Comparison of ENCODE assay signal across 14 cellular contexts in the genomic region with DNA sequence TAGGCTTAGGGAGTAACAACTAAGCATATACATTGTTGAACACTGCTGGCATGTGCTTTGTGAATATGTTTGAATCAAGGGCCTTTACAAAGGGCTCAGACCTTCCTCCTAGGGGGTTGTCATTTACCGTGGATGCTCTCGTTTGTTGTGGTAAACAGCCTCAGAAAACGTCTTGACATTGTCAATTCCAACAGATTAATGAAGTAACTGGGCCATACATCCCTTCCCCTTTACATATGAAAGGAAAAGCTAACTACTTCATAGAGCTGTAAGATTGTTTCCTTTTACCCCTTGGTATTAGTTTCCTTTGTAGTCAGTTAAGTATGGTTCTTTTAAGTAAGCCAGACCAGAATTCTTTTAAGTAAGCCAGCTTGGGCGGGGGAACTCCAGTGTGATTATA. TPM values are rescaled to one million over a fixed set of nuclear protein-coding genes. Genes with fewer than 3 reads are reported as not detected.
DNase-seq lines count a peak whose midpoint lies in the region; TF ChIP-seq lines count a peak whose summit lies in the region.
"Had no signal": no experiment of that assay in that cellular context is flagged by ENCODE, and none has a peak within 500 bp of the region (broad histone marks: within the 10 kb centered on the region; RNA-seq: fewer than 3 reads in every experiment).

No MANE protein-coding gene starts in this region.

- no peaks in the 10 kb centered on the region for H3K36me3 Mint-ChIP-seq in H9 (ENCODE audit: insufficient read depth in 1 of 3, low read depth in 3 of 3)

- H3K9ac ChIP-seq in H9 (ENCODE audit: extremely low read depth, insufficient read length, low read length): no peak overlapping the region
- no peak overlapping the region for H3K9ac ChIP-seq in SK-N-MC (ENCODE audit: insufficient read length)
- H3K9ac ChIP-seq in neural cell (ENCODE audit: low read length): no peak overlapping the region

- H3K4me3 ChIP-seq in SK-N-MC: no peak overlapping the region
- H3K4me3 ChIP-seq in neural cell (ENCODE audit: low read length): no peak overlapping the region
- no peak overlapping the region for H3K4me3 ChIP-seq in lower leg skin (ENCODE audit: low read depth, poor library complexity, severe bottlenecking)
- H3K4me3 ChIP-seq: SJCRH30 had no signal

- TF ChIP-seq POLR2A in lower leg skin (IDR thresholded peaks at IDR 0.05): no peak

- intact Hi-C loops in lower leg skin (cut with DNase I; ENCODE audit: low total_unique reads): no loop called here

- H3K4me1 Mint-ChIP-seq in H9: peaks cover 39 to 51% of the 10 kb centered on the region in 2 experiments

- no peak overlapping the region for H2BK12ac ChIP-seq in H9 (ENCODE audit: insufficient read length, low read depth, low read length)

- H4K5ac ChIP-seq in H9 (ENCODE audit: insufficient read length, low read depth, low read length): no peak overlapping the region

- no peak overlapping the region for H2AK5ac ChIP-seq in H9 (ENCODE audit: insufficient read length, low read length)

- no peak for TF ChIP-seq EP300 in neural cell (conservative IDR thresholded peaks at IDR 0.05; ENCODE audit: poor library complexity, severe bottlenecking)

- H3K56ac ChIP-seq in H9 (ENCODE audit: insufficient read length, low read depth, low read length): no peak overlapping the region

- H2AFZ ChIP-seq in H9 (ENCODE audit: low read length) (no peak overlapping the region), neural cell (ENCODE audit: low read depth, low read length) (no peak overlapping the region)

- H2BK20ac ChIP-seq in H9 (ENCODE audit: low read depth, low read length, poor library complexity, severe bottlenecking): no peak overlapping the region

- H2BK5ac ChIP-seq in H9 (ENCODE audit: insufficient read length, low read length): no peak overlapping the region

- peaks cover 7% of the 10 kb centered on the region; the same call in 1 of the 2 replicates for H3K4me1 ChIP-seq in H9 (ENCODE audit: insufficient read depth, low read length)
- H3K4me1 ChIP-seq: SJCRH30 had no signal

- H3K4ac ChIP-seq in H9 (ENCODE audit: low read depth, low read length): no peak overlapping the region

- H3T11ph ChIP-seq in H9 (ENCODE audit: low read length): no peak overlapping the region

- DNase-seq in H9: peak; percentile 69
- DNase-seq in SK-N-MC (ENCODE audit: low read depth, low spot score): no peak
- peak; percentile 86 for DNase-seq in iPS DF 4.7 (ENCODE audit: extremely low read depth, low spot score)
- DNase-seq in pons (ENCODE audit: low spot score): no peak
- no peak for DNase-seq in SHP77 treated with DMSO at 0.1 percent for 48 hours (lab: John Stamatoyannopoulos, UW)
- no peak for DNase-seq in Kasumi-1 (lab: John Stamatoyannopoulos, UW)
- no peak for DNase-seq in lower leg skin (ENCODE audit: low spot score in 2 of 2)
- DNase-seq: NCI-H1930; NCI-H446 treated with DMSO at 0.1 percent for 48 hours; NK-92 treated with Interleukin-12 subunit alpha and Interleukin-12 subunit beta, amount 100 ng/mL, for 24 hours; OCI-M1; SJCRH30 had no signal

- no peak overlapping the region for H3K18ac ChIP-seq in H9 (ENCODE audit: insufficient read length, low read depth, low read length)

- no peaks in the 10 kb centered on the region for H3F3A ChIP-seq in neural cell (ENCODE audit: insufficient read depth, low read length, poor library complexity, severe bottlenecking)

- no peaks in the 10 kb centered on the region for H3K79me2 ChIP-seq in H9 (ENCODE audit: insufficient read depth, low read length)
- no peaks in the 10 kb centered on the region for H3K79me2 ChIP-seq in neural cell (replicated peaks; ENCODE audit: insufficient read depth, low read length)

- H2BK15ac ChIP-seq in H9 (ENCODE audit: low read depth, low read length): no peak overlapping the region

- no peaks in the 10 kb centered on the region; a peak in 1 of 5 replicates for H3K9me3 Mint-ChIP-seq in H9

- H3K23ac ChIP-seq in H9 (ENCODE audit: insufficient read length, low read depth, low read length): no peak overlapping the region

- no peaks in the 10 kb centered on the region for H3K79me1 ChIP-seq in H9 (ENCODE audit: insufficient read depth, low read depth, low read length, poor library complexity, severe bottlenecking)

- H4K91ac ChIP-seq in H9 (ENCODE audit: insufficient read length, low read depth, low read length): no peak overlapping the region

- no peaks in the 10 kb centered on the region for H3K27me3 ChIP-seq in H9 (ENCODE audit: insufficient read depth, low read length)
- H3K27me3 ChIP-seq in neural cell (ENCODE audit: insufficient read depth, low read depth, low read length): no peaks in the 10 kb centered on the region
- H3K27me3 ChIP-seq: SJCRH30 had no signal

- peak overlapping the region; percentile 31 to 42; a peak in 3 of 5 replicates for H3K4me3 Mint-ChIP-seq in H9

- H3K4me2 ChIP-seq in H9 (ENCODE audit: insufficient read depth, insufficient read length, low read length) (no peak overlapping the region), neural cell (ENCODE audit: low read length) (no peak overlapping the region)

- no CpG with 5 or more reads among the region's 4 CpGs for WGBS in H9 (ENCODE audit: extremely low coverage, insufficient read length, low lambda C conversion rate)
- WGBS in lower leg skin, 2 donors: 68 to 79% methylated on average over 4 of the region's 4 CpGs

- no peaks in the 10 kb centered on the region for H3K23me2 ChIP-seq in H9 (ENCODE audit: insufficient read length, low read depth, low read length, poor library complexity, severe bottlenecking)

- TF ChIP-seq CTCF in H9 (conservative IDR thresholded peaks at IDR 0.05) (no peak), neural cell (IDR thresholded peaks at IDR 0.05; ENCODE audit: poor library complexity, severe bottlenecking) (no peak), lower leg skin (IDR thresholded peaks at IDR 0.05) (no peak)

- no peak overlapping the region for H3K14ac ChIP-seq in H9 (ENCODE audit: insufficient read depth, low read length)

- no peaks in the 10 kb centered on the region for H4K20me1 ChIP-seq in H9 (ENCODE audit: control insufficient read depth, insufficient read depth, insufficient read length)
- no peaks in the 10 kb centered on the region for H4K20me1 ChIP-seq in neural cell (ENCODE audit: insufficient read depth)

- H3K27me3 Mint-ChIP-seq in H9 (ENCODE audit: low read depth): no peaks in the 10 kb centered on the region

- no peak for TF ChIP-seq RAD21 in neural cell (conservative IDR thresholded peaks at IDR 0.05)

- H3K27ac Mint-ChIP-seq in H9: no peak overlapping the region

- no peaks in the 10 kb centered on the region for H3K9me2 ChIP-seq in neural cell (ENCODE audit: insufficient read depth, low read length)

- H2BK120ac ChIP-seq in H9 (ENCODE audit: low read depth, low read length, poor library complexity, severe bottlenecking): no peak overlapping the region

- H4K8ac ChIP-seq in H9 (replicated peaks; ENCODE audit: insufficient read length, low read depth, low read length): no peak overlapping the region

- H3K36me3 ChIP-seq in SK-N-MC (ENCODE audit: insufficient read depth, low read length) (peaks cover 46% of the 10 kb centered on the region), neural cell (ENCODE audit: insufficient read depth, low read length) (no peaks in the 10 kb centered on the region)
- H3K36me3 ChIP-seq: SJCRH30 had no signal

- H3K27ac ChIP-seq in H9 (ENCODE audit: insufficient read length, low read depth, low read length): no peak overlapping the region
- peak overlapping the region; percentile 11 for H3K27ac ChIP-seq in SK-N-MC
- peak overlapping the region; percentile 52 for H3K27ac ChIP-seq in neural cell (ENCODE audit: low read length)
- H3K27ac ChIP-seq: C4-2B, SJCRH30 had no signal

- H3K9me3 ChIP-seq in H9 (ENCODE audit: control insufficient read depth, low read depth, low read length): no peaks in the 10 kb centered on the region
- H3K9me3 ChIP-seq in SK-N-MC (ENCODE audit: low read depth, low read length): no peaks in the 10 kb centered on the region
- no peaks in the 10 kb centered on the region for H3K9me3 ChIP-seq in neural cell (ENCODE audit: low read length)
- H3K9me3 ChIP-seq: SJCRH30 had no signal

TF ChIP-seq in neural cell, 6 proteins besides CTCF, POLR2A, EP300 and RAD21:
- TF ChIP-seq TAF1 (IDR thresholded peaks at IDR 0.05; ENCODE audit: low read depth) (no peak), POLR2AphosphoS5 (IDR thresholded peaks at IDR 0.05) (no peak), SMC3 (conservative IDR thresholded peaks at IDR 0.05; ENCODE audit: poor library complexity) (no peak), MXI1 (conservative IDR thresholded peaks at IDR 0.05; ENCODE audit: poor library complexity, severe bottlenecking) (no peak), EZH2 (IDR thresholded peaks at IDR 0.05; ENCODE audit: borderline replicate concordance, insufficient read depth, low read length, poor library complexity, severe bottlenecking) (no peak)
- TF ChIP-seq, protein P1, sequence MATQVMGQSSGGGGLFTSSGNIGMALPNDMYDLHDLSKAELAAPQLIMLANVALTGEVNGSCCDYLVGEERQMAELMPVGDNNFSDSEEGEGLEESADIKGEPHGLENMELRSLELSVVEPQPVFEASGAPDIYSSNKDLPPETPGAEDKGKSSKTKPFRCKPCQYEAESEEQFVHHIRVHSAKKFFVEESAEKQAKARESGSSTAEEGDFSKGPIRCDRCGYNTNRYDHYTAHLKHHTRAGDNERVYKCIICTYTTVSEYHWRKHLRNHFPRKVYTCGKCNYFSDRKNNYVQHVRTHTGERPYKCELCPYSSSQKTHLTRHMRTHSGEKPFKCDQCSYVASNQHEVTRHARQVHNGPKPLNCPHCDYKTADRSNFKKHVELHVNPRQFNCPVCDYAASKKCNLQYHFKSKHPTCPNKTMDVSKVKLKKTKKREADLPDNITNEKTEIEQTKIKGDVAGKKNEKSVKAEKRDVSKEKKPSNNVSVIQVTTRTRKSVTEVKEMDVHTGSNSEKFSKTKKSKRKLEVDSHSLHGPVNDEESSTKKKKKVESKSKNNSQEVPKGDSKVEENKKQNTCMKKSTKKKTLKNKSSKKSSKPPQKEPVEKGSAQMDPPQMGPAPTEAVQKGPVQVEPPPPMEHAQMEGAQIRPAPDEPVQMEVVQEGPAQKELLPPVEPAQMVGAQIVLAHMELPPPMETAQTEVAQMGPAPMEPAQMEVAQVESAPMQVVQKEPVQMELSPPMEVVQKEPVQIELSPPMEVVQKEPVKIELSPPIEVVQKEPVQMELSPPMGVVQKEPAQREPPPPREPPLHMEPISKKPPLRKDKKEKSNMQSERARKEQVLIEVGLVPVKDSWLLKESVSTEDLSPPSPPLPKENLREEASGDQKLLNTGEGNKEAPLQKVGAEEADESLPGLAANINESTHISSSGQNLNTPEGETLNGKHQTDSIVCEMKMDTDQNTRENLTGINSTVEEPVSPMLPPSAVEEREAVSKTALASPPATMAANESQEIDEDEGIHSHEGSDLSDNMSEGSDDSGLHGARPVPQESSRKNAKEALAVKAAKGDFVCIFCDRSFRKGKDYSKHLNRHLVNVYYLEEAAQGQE (IDR thresholded peaks at IDR 0.05; ENCODE audit: borderline replicate concordance): no peak

RNA-seq across cellular contexts. Expression of gene FAT4, which starts 42.9 kb away (rescaled TPM):
- total RNA-seq in H9 (2021) (6.0 and 6.9 TPM in 2 replicates), lower leg skin (1 to 10 TPM; 1.8 to 8.6 (median 2.8) TPM)
- polyA plus RNA-seq in neural cell: 5.6 and 8.7 TPM in 2 replicates
- polyA minus RNA-seq in neural cell: 57.2 and 69.1 TPM in 2 replicates

Comparison
In these comparisons a context has a peak if more than half of its experiments do, and no peak if none do; other contexts are left out.
1. DNase-seq: peak in H9 (single experiment) and iPS DF 4.7 (single experiment); none in SK-N-MC (single experiment), pons (single experiment), SHP77 treated with DMSO at 0.1 percent for 48 hours (single experiment), Kasumi-1 (0 of 2) and lower leg skin (0 of 2).